In the genomic region with DNA sequence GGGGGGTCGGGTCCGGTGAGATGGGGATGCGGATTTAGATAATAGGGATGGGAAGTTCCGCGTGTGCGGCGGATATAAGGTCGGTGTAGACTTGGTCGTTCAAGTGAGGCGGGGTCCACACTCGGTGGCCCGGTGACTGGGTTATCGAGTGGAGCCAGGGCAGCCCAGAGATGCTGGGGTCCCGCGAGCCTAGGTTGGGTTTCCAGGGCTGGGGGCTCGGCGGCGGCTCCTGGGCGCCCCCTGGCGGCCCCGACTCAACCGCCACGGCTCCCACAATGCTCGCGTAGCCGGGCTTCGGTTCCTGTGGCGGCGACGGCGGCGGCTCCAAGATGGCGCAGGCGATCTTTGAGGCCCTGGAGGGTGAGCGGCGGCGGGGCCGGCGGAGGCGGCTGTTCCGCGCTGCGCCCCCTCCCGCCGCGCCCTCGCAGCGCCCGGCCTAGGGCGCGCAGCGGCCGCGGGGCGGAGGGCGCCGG, we compare ENCODE assay signal across 7 cellular contexts. TPM values are rescaled to one million over a fixed set of nuclear protein-coding genes. Genes with fewer than 3 reads are reported as not detected.
DNase-seq lines count a peak whose midpoint lies in the region; ATAC-seq and TF ChIP-seq lines count a peak whose summit lies in the region.

TSS of gene ZNF341 (plus strand) at position 304 of the 473 bp plus-strand sequence. CDS start at position 330, 26 bp downstream.

- H3K9ac ChIP-seq in iPS-20b (ENCODE audit: low read depth, low read length) (peak within 1 kb of the TSS; percentile 86), smooth muscle cell (ENCODE audit: low read depth) (peak within 1 kb of the TSS; percentile 11)

- H3K9me3 ChIP-seq in ascending aorta, result peaks cover 7 to 8% of the 10 kb centered on the region in 2 donors
- peaks cover 10% of the 10 kb centered on the region for H3K9me3 ChIP-seq in iPS-20b (ENCODE audit: insufficient read depth, low read depth, low read length)
- H3K9me3 ChIP-seq in smooth muscle cell (replicated peaks; ENCODE audit: low read depth), result no peaks in the 10 kb centered on the region

- TF ChIP-seq CTCF in ascending aorta (IDR thresholded peaks at IDR 0.05) (peak; percentile 91), smooth muscle cell (IDR thresholded peaks at IDR 0.05; ENCODE audit: borderline replicate concordance, insufficient read depth, poor library complexity, severe bottlenecking) (peak; percentile 95)

- ATAC-seq in GM18502 (IDR thresholded peaks at IDR 0.05; ENCODE audit: poor library complexity, unreplicated experiment) (peak; percentile 83), HG02870 (IDR thresholded peaks at IDR 0.05; ENCODE audit: unreplicated experiment) (peak; percentile 65)

- intact Hi-C loops in ascending aorta (cut with DNase I), result loop anchor here (2.0 to 5.0 kb wide), 4 partner anchors 57 to 244 kb away; partner anchors contain the start of genes ACTL10, CHMP4B and NECAB3

- H2AFZ ChIP-seq in smooth muscle cell (ENCODE audit: low read depth), result peak within 1 kb of the TSS; percentile 83

- no peaks in the 10 kb centered on the region for H3K79me2 ChIP-seq in smooth muscle cell (ENCODE audit: low read depth)

- H3K36me3 ChIP-seq in ascending aorta (no peaks in the 10 kb centered on the region), iPS-20b (ENCODE audit: insufficient read depth, low read depth, low read length) (no peaks in the 10 kb centered on the region), smooth muscle cell (ENCODE audit: low read depth) (no peaks in the 10 kb centered on the region)

- no peaks in the 10 kb centered on the region for H3K27me3 ChIP-seq in ascending aorta
- no peaks in the 10 kb centered on the region for H3K27me3 ChIP-seq in iPS-20b (ENCODE audit: insufficient read depth, low read length)
- H3K27me3 ChIP-seq in smooth muscle cell (ENCODE audit: low read depth), result no peaks in the 10 kb centered on the region

- H3K4me3 ChIP-seq in ascending aorta, result peak within 1 kb of the TSS; percentile 73 to 81
- H3K4me3 ChIP-seq in iPS-20b (ENCODE audit: low read length), result peak within 1 kb of the TSS; percentile 78
- peak within 1 kb of the TSS; percentile 55 for H3K4me3 ChIP-seq in smooth muscle cell

- 14% methylated on average over 25 of the region's 57 CpGs for WGBS in smooth muscle cell (ENCODE audit: low lambda C conversion rate)

- H3F3A ChIP-seq in smooth muscle cell (ENCODE audit: low read depth), result peaks cover 6% of the 10 kb centered on the region

- H3K27ac Mint-ChIP-seq in T-helper 2 cell treated with Interferon-gamma antibody and Interleukin-4, amounts not matched to agents 5 μg/mL and 100 μg/mL, for 36 hours, result peak within 1 kb of the TSS; percentile 96

- peaks cover 21% of the 10 kb centered on the region for H3K4me1 Mint-ChIP-seq in T-helper 2 cell treated with Interferon-gamma antibody and Interleukin-4, amounts not matched to agents 5 μg/mL and 100 μg/mL, for 36 hours (ENCODE audit: low read depth)

- peak within 1 kb of the TSS; percentile 74 to 84 for H3K27ac ChIP-seq in ascending aorta
- peak within 1 kb of the TSS; percentile 39 for H3K27ac ChIP-seq in iPS-20b (ENCODE audit: low read length)
- peak within 1 kb of the TSS; percentile 22 for H3K27ac ChIP-seq in smooth muscle cell (ENCODE audit: low read depth)

- H3K36me3 Mint-ChIP-seq in T-helper 2 cell treated with Interferon-gamma antibody and Interleukin-4, amounts not matched to agents 5 μg/mL and 100 μg/mL, for 36 hours (ENCODE audit: low read depth), result peaks cover 18% of the 10 kb centered on the region

- H3K4me1 ChIP-seq in ascending aorta, result peaks cover 0 to 9% of the 10 kb centered on the region in 2 donors
- H3K4me1 ChIP-seq in iPS-20b (ENCODE audit: insufficient read depth, low read length), result peaks cover 17% of the 10 kb centered on the region; the same call in 1 of the 2 replicates
- H3K4me1 ChIP-seq in smooth muscle cell (ENCODE audit: low read depth), result no peaks in the 10 kb centered on the region

- H3K4me3 Mint-ChIP-seq in T-helper 2 cell treated with Interferon-gamma antibody and Interleukin-4, amounts not matched to agents 5 μg/mL and 100 μg/mL, for 36 hours, result peak within 1 kb of the TSS; percentile 95

- no peaks in the 10 kb centered on the region for H4K20me1 ChIP-seq in smooth muscle cell (ENCODE audit: low read depth)

- H3K4me2 ChIP-seq in smooth muscle cell, result peak within 1 kb of the TSS; percentile 88

- peak; percentile 96 for DNase-seq in NCI-H146 (lab: John Stamatoyannopoulos, UW)
- DNase-seq in T-helper 2 cell treated with Interferon-gamma antibody and Interleukin-4, amounts not matched to agents 5 μg/mL and 100 μg/mL, for 36 hours (ENCODE audit: low spot score), result peak; percentile 90
- DNase-seq in ascending aorta (ENCODE audit: low spot score in 2 of 2), result peak; percentile 29 to 92
- DNase-seq in smooth muscle cell (lab: John Stamatoyannopoulos, UW; ENCODE audit: unreplicated experiment), result peak; percentile 86

- peaks cover 13% of the 10 kb centered on the region for H3K9me3 Mint-ChIP-seq in T-helper 2 cell treated with Interferon-gamma antibody and Interleukin-4, amounts not matched to agents 5 μg/mL and 100 μg/mL, for 36 hours

- no peaks in the 10 kb centered on the region for H3K27me3 Mint-ChIP-seq in T-helper 2 cell treated with Interferon-gamma antibody and Interleukin-4, amounts not matched to agents 5 μg/mL and 100 μg/mL, for 36 hours (ENCODE audit: low read depth)

RNA-seq across cellular contexts. Expression of gene ZNF341, which starts in this region (rescaled TPM):
- total RNA-seq in ascending aorta (4.5 TPM), smooth muscle cell (1.2 and 1.4 TPM in 2 replicates)
- polyA plus RNA-seq in smooth muscle cell, result 2.0 and 3.2 TPM in 2 replicates

Comparison
In these comparisons a context has a peak if more than half of its experiments do, and no peak if none do; other contexts are left out.
1. Peak in every context shown above with its lines: DNase-seq, ATAC-seq, H3K4me3 ChIP-seq and H3K27ac ChIP-seq.
2. H3K27ac ChIP-seq: peak in every context shown above with its lines; median percentile 79 in ascending aorta; 39 in iPS-20b; 22 in smooth muscle cell.